11 cellular contexts compared by ENCODE assay signal in genomic region chr1:224328644-224329043, GRCh38. TPM values are rescaled to one million over a fixed set of nuclear protein-coding genes. Genes with fewer than 3 reads are reported as not detected.
DNase-seq lines count a peak whose midpoint lies in the region; ATAC-seq, FAIRE-seq and TF ChIP-seq lines count a peak whose summit lies in the region.
"Had no signal": no experiment of that assay in that cellular context is flagged by ENCODE, and none has a peak within 500 bp of the region (broad histone marks: within the 10 kb centered on the region; RNA-seq: fewer than 3 reads in every experiment).

No MANE protein-coding gene starts in this region.

- DNase-seq in activated CD4-positive, alpha-beta T cell treated with anti-CD3 and anti-CD28 coated beads, Interleukin-2, amount 10 ng/mL, durations not matched to agents 24 days and 14 days: no peak
- DNase-seq in activated CD4-positive, alpha-beta T cell treated with anti-CD3 and anti-CD28 coated beads for 1 hour: no peak
- DNase-seq in T-cell (no peak), esophagus squamous epithelium (lab: John Stamatoyannopoulos, UW) (no peak), small intestine (peak; percentile 5), EL (no peak), HEK293T (ENCODE audit: extremely low spot score) (no peak)
- DNase-seq: anterior cingulate cortex, SIG-M5 had no signal

- WGBS in esophagus squamous epithelium, 2 donors: 68 to 75% methylated on average over 6 of the region's 6 CpGs
- 43 to 68% (median 51%) methylated on average over 6 of the region's 6 CpGs for WGBS in small intestine, 3 donors

- H3K27ac ChIP-seq in esophagus squamous epithelium (no peak overlapping the region), small intestine (ENCODE audit: low read depth in 1 of 2, low read length in 1 of 2) (no peak overlapping the region)

- ATAC-seq in T-cell (replicated peaks in 1 of 4) (no peak), HG03520 (IDR thresholded peaks at IDR 0.05; ENCODE audit: unreplicated experiment) (no peak)

- TF ChIP-seq POLR2A in esophagus squamous epithelium (IDR thresholded peaks at IDR 0.05): no peak

- peaks cover 8 to 39% (median 13%) of the 10 kb centered on the region in 3 donors for H3K4me1 ChIP-seq in esophagus squamous epithelium
- peaks cover 3 to 6% of the 10 kb centered on the region in 2 donors for H3K4me1 ChIP-seq in small intestine (ENCODE audit: control insufficient read depth in 2 of 2, insufficient read depth in 1 of 2, low read depth in 1 of 2, low read length in 1 of 2)

- CTCF ChIA-PET in T-cell (lab: Charles Lee) (interaction anchor here in 1 of 2 donors (1.3 kb wide), 1 partner anchor 11 kb away, joined by 4 read pairs; no protein-coding TSS in a partner anchor), HEK293T (lab: Yijun Ruan, JAX) (no interaction called here)

- POLR2A ChIA-PET in T-cell (lab: Charles Lee): no interaction called here
- POLR2A ChIA-PET in HEK293T (lab: Yijun Ruan, JAX): interaction anchor here (0.7 to 1.6 kb wide), 3 partner anchors 8 to 146 kb away, joined by 3 to 8 read pairs (median 3); partner anchors contain the start of gene DEGS1

- peaks cover 5% of the 10 kb centered on the region for H3K36me3 Mint-ChIP-seq in activated CD4-positive, alpha-beta T cell treated with anti-CD3 and anti-CD28 coated beads, Interleukin-2, amount 10 ng/mL, durations not matched to agents 24 days and 14 days (ENCODE audit: low read depth)
- peaks cover 10% of the 10 kb centered on the region for H3K36me3 Mint-ChIP-seq in T-cell

- intact Hi-C loops in activated CD4-positive, alpha-beta T cell treated with anti-CD3 and anti-CD28 coated beads, Interleukin-2, amount 10 ng/mL, durations not matched to agents 24 days and 14 days (cut with micrococcal nuclease): loop anchor here (1.0 kb wide), 1 partner anchor 8 kb away; no protein-coding TSS in a partner anchor
- intact Hi-C loops in esophagus squamous epithelium (cut with DNase I): no loop called here

- no peaks in the 10 kb centered on the region for H3K9me3 Mint-ChIP-seq in activated CD4-positive, alpha-beta T cell treated with anti-CD3 and anti-CD28 coated beads, Interleukin-2, amount 10 ng/mL, durations not matched to agents 24 days and 14 days
- no peaks in the 10 kb centered on the region for H3K9me3 Mint-ChIP-seq in T-cell

- H3K9me3 ChIP-seq in esophagus squamous epithelium (no peaks in the 10 kb centered on the region), small intestine (ENCODE audit: control insufficient read depth, low read depth) (no peaks in the 10 kb centered on the region)
- H3K9me3 ChIP-seq: tibial nerve had no signal

- FAIRE-seq in small intestine (lab: Jason Lieb, UNC): no peak

- H3K4me1 Mint-ChIP-seq in activated CD4-positive, alpha-beta T cell treated with anti-CD3 and anti-CD28 coated beads, Interleukin-2, amount 10 ng/mL, durations not matched to agents 24 days and 14 days: peaks cover 37% of the 10 kb centered on the region
- H3K4me1 Mint-ChIP-seq in T-cell: peaks cover 42 to 61% (median 54%) of the 10 kb centered on the region in 3 donors

- H3K4me3 Mint-ChIP-seq in activated CD4-positive, alpha-beta T cell treated with anti-CD3 and anti-CD28 coated beads, Interleukin-2, amount 10 ng/mL, durations not matched to agents 24 days and 14 days: peak overlapping the region; percentile 100
- peak overlapping the region; percentile 75 to 98 (median 95) for H3K4me3 Mint-ChIP-seq in T-cell

- no peaks in the 10 kb centered on the region for H3K27me3 Mint-ChIP-seq in activated CD4-positive, alpha-beta T cell treated with anti-CD3 and anti-CD28 coated beads, Interleukin-2, amount 10 ng/mL, durations not matched to agents 24 days and 14 days
- no peaks in the 10 kb centered on the region for H3K27me3 Mint-ChIP-seq in T-cell

- no peak for TF ChIP-seq CTCF in esophagus squamous epithelium (IDR thresholded peaks at IDR 0.05)

- H3K27ac Mint-ChIP-seq in activated CD4-positive, alpha-beta T cell treated with anti-CD3 and anti-CD28 coated beads, Interleukin-2, amount 10 ng/mL, durations not matched to agents 24 days and 14 days: peak overlapping the region; percentile 68
- no peak overlapping the region for H3K27ac Mint-ChIP-seq in T-cell

- peak overlapping the region in 3 of 4 donors; percentile 78 to 94 (median 82) for H3K4me3 ChIP-seq in esophagus squamous epithelium
- H3K4me3 ChIP-seq in small intestine (ENCODE audit: low read depth in 1 of 2, low read length in 2 of 2): peak overlapping the region in 1 of 2 donors; percentile 71

- H3K36me3 ChIP-seq in esophagus squamous epithelium (peaks cover 0 to 20% (median 0%) of the 10 kb centered on the region in 3 donors), small intestine (ENCODE audit: control insufficient read depth in 2 of 2, insufficient read depth in 2 of 2, low read length in 2 of 2) (peaks cover 0 to 3% of the 10 kb centered on the region in 2 donors)

- no peaks in the 10 kb centered on the region for H3K27me3 ChIP-seq in esophagus squamous epithelium
- H3K27me3 ChIP-seq in small intestine (ENCODE audit: control insufficient read depth in 2 of 2, insufficient read depth in 2 of 2, low read length in 2 of 2): no peaks in the 10 kb centered on the region
- H3K27me3 ChIP-seq: tibial nerve had no signal

TF ChIP-seq in HEK293T, 16 proteins besides CTCF, POLR2A, EP300 and RAD21:
- TF ChIP-seq LEF1 (IDR thresholded peaks at IDR 0.05; ENCODE audit: borderline replicate concordance): no peak
- no peak for TF ChIP-seq NFRKB (IDR thresholded peaks at IDR 0.05)
- TF ChIP-seq ZNF384 (IDR thresholded peaks at IDR 0.05): no peak
- no peak for TF ChIP-seq L3MBTL2 (conservative IDR thresholded peaks at IDR 0.05)
- TF ChIP-seq PKNOX1 (IDR thresholded peaks at IDR 0.05): no peak
- TF ChIP-seq FOXA1 (IDR thresholded peaks at IDR 0.05): no peak
- TF ChIP-seq SUZ12 (IDR thresholded peaks at IDR 0.05): no peak
- no peak for TF ChIP-seq CTBP1 (IDR thresholded peaks at IDR 0.05; ENCODE audit: borderline replicate concordance)
- no peak for TF ChIP-seq FOXK2 (IDR thresholded peaks at IDR 0.05)
- TF ChIP-seq SP1 (IDR thresholded peaks at IDR 0.05): no peak
- no peak for TF ChIP-seq ARNT (IDR thresholded peaks at IDR 0.05)
- TF ChIP-seq FOXM1 (IDR thresholded peaks at IDR 0.05; ENCODE audit: borderline replicate concordance): no peak
- TF ChIP-seq HDGF (IDR thresholded peaks at IDR 0.05; ENCODE audit: borderline replicate concordance): no peak
- no peak for TF ChIP-seq BHLHE40 (IDR thresholded peaks at IDR 0.05; ENCODE audit: borderline replicate concordance)
- no peak for TF ChIP-seq TARDBP (IDR thresholded peaks at IDR 0.05)

RNA-seq across cellular contexts. Expression of gene NVL, which starts 1.3 kb away (rescaled TPM):
- 41.4 and 52.4 TPM in 2 replicates for total RNA-seq in activated CD4-positive, alpha-beta T cell treated with anti-CD3 and anti-CD28 coated beads, Interleukin-2, amount 10 ng/mL, durations not matched to agents 24 days and 14 days
- total RNA-seq in T-cell: 10 to 100 TPM; 32.5 to 42.0 (median 37.6) TPM
- 10 to 100 TPM; 10.5 to 27.7 (median 22.0) TPM for total RNA-seq in esophagus squamous epithelium
- polyA plus RNA-seq in small intestine: 10 to 100 TPM; 16.4 to 39.1 (median 22.2) TPM

RNA-seq across cellular contexts. Expression of gene CNIH4, which starts 28.0 kb away (rescaled TPM):
- 77.2 and 78.1 TPM in 2 replicates for total RNA-seq in activated CD4-positive, alpha-beta T cell treated with anti-CD3 and anti-CD28 coated beads, Interleukin-2, amount 10 ng/mL, durations not matched to agents 24 days and 14 days
- 10 to 100 TPM; 25.9 to 40.9 (median 38.8) TPM for total RNA-seq in T-cell
- total RNA-seq in esophagus squamous epithelium: 10 to 100 TPM; 19.1 to 51.7 (median 34.0) TPM
- polyA plus RNA-seq in small intestine: 10 to 100 TPM; 43.2 to 91.6 (median 64.6) TPM
